ENCODE assay signal across 19 cellular contexts in genomic region chr2:218403810-218404209, GRCh38. TPM values are rescaled to one million over a fixed set of nuclear protein-coding genes. Genes with fewer than 3 reads are reported as not detected.
DNase-seq lines count a peak whose midpoint lies in the region; ATAC-seq and TF ChIP-seq lines count a peak whose summit lies in the region.
"Had no signal": no experiment of that assay in that cellular context is flagged by ENCODE, and none has a peak within 500 bp of the region (broad histone marks: within the 10 kb centered on the region; RNA-seq: fewer than 3 reads in every experiment).

No MANE protein-coding gene starts in this region.

- H3K4me1 Mint-ChIP-seq in endothelial cell (ENCODE audit: unreplicated experiment) (peaks cover 27% of the 10 kb centered on the region), MCF 10A (ENCODE audit: insufficient read depth, unreplicated experiment) (peaks cover 17% of the 10 kb centered on the region)
- peaks cover 73% of the 10 kb centered on the region for H3K4me1 Mint-ChIP-seq in stimulated activated memory B cell treated with anti-CD40 and anti-IgM and Interleukin-4, amounts not matched to agents 10 μg/mL and 1 μg/mL and 100 μg/mL, for 72 hours

- TF ChIP-seq CTCF in NB4 (IDR thresholded peaks at IDR 0.05; ENCODE audit: low read depth, low read length) (no peak), endothelial cell (IDR thresholded peaks at IDR 0.05; ENCODE audit: unreplicated experiment) (no peak), testis (IDR thresholded peaks at IDR 0.05) (no peak), MCF 10A (IDR thresholded peaks at IDR 0.05; ENCODE audit: unreplicated experiment) (no peak)

- BruUV-seq in MCF 10A (replicated peaks; lab: Mats Ljungman, UMichigan) = no TSS peak

- 72 to 81% methylated on average over 7 of the region's 7 CpGs for WGBS in testis, 2 donors

- POLR2A ChIA-PET in MCF 10A (lab: Yijun Ruan, JAX) = interaction anchor here (0.5 to 3.6 kb wide), 3 partner anchors 109 to 133 kb away, joined by 3 to 17 read pairs (median 3); partner anchors contain the start of genes AAMP and PNKD

- H3K4me3 ChIP-seq in NB4 (ENCODE audit: low read depth, low read length) = peak overlapping the region; percentile 21
- no peak overlapping the region for H3K4me3 ChIP-seq in testis
- H3K4me3 ChIP-seq: coronary artery had no signal

- TF ChIP-seq POLR2A in NB4 (IDR thresholded peaks at IDR 0.05; ENCODE audit: extremely low read depth, insufficient read length) = no peak
- TF ChIP-seq POLR2A in testis (IDR thresholded peaks at IDR 0.05) = no peak

- H3K9me3 ChIP-seq in testis = no peaks in the 10 kb centered on the region

- H3K9me3 Mint-ChIP-seq in endothelial cell (ENCODE audit: unreplicated experiment) (no peaks in the 10 kb centered on the region), MCF 10A (ENCODE audit: unreplicated experiment) (no peaks in the 10 kb centered on the region)
- no peaks in the 10 kb centered on the region for H3K9me3 Mint-ChIP-seq in stimulated activated memory B cell treated with anti-CD40 and anti-IgM and Interleukin-4, amounts not matched to agents 10 μg/mL and 1 μg/mL and 100 μg/mL, for 72 hours
- H3K9me3 Mint-ChIP-seq: stimulated activated naive CD8-positive, alpha-beta T cell treated with anti-CD3 and anti-CD28 coated beads, Interleukin-15, amount 100 ng/mL, for 72 hours had no signal

- CTCF ChIA-PET in MCF 10A (lab: Yijun Ruan, JAX) = interaction anchor here (0.6 to 1.0 kb wide), 3 partner anchors 8 to 133 kb away, joined by 3 read pairs; no protein-coding TSS in a partner anchor

- ATAC-seq in Right ventricle myocardium inferior (no peak), HG03571 (IDR thresholded peaks at IDR 0.05; ENCODE audit: unreplicated experiment) (no peak)
- ATAC-seq in stimulated activated memory B cell treated with anti-CD40 and anti-IgM and Interleukin-4, amounts not matched to agents 10 μg/mL and 1 μg/mL and 100 μg/mL, for 72 hours = no peak
- ATAC-seq: esophagus mucosa; left colon; stimulated activated naive CD8-positive, alpha-beta T cell treated with anti-CD3 and anti-CD28 coated beads, Interleukin-15, amount 100 ng/mL, for 72 hours had no signal

- DNase-seq in Right ventricle myocardium inferior (ENCODE audit: missing footprints) (peak; percentile 7), cardiac septum (ENCODE audit: low spot score) (no peak), NB4 (ENCODE audit: low read depth) (no peak), endothelial cell (ENCODE audit: low spot score) (no peak), testis (no peak), MCF 10A (ENCODE audit: unreplicated experiment) (no peak)
- DNase-seq: activated CD4-positive, alpha-beta T cell treated with anti-CD3 and anti-CD28 coated beads for 4 hours; DMS53; hippocampal formation; left colon; NCI-H146; NCI-H2227 treated with DMSO at 0.1 percent for 48 hours; NK-92 treated with Interleukin-12 subunit alpha and Interleukin-12 subunit beta, amount 100 ng/mL, for 24 hours; stimulated activated naive CD8-positive, alpha-beta T cell treated with anti-CD3 and anti-CD28 coated beads, Interleukin-15, amount 100 ng/mL, for 72 hours had no signal

- H3K36me3 Mint-ChIP-seq in endothelial cell (ENCODE audit: low read depth, unreplicated experiment) (peaks cover 10% of the 10 kb centered on the region), MCF 10A (ENCODE audit: insufficient read depth, unreplicated experiment) (peaks cover 58% of the 10 kb centered on the region)
- peaks cover 39% of the 10 kb centered on the region for H3K36me3 Mint-ChIP-seq in stimulated activated memory B cell treated with anti-CD40 and anti-IgM and Interleukin-4, amounts not matched to agents 10 μg/mL and 1 μg/mL and 100 μg/mL, for 72 hours

- intact Hi-C loops in Right ventricle myocardium inferior (cut with DNase I) (no loop called here), cardiac septum (cut with DNase I) (loop anchor here (10.0 kb wide), 1 partner anchor 251 kb away; the partner anchor contains the start of genes BCS1L and ZNF142), testis (cut with DNase I; ENCODE audit: low total_unique reads) (loop anchor here (10.0 kb wide), 1 partner anchor 151 kb away; no protein-coding TSS in a partner anchor), MCF 10A (cut with micrococcal nuclease) (no loop called here)

- no peaks in the 10 kb centered on the region for H3K27me3 ChIP-seq in testis

- H3K4me1 ChIP-seq in testis = peaks cover 37% of the 10 kb centered on the region

- peak overlapping the region; percentile 51 for H3K4me3 Mint-ChIP-seq in endothelial cell (ENCODE audit: unreplicated experiment)
- no peak overlapping the region for H3K4me3 Mint-ChIP-seq in stimulated activated memory B cell treated with anti-CD40 and anti-IgM and Interleukin-4, amounts not matched to agents 10 μg/mL and 1 μg/mL and 100 μg/mL, for 72 hours
- H3K4me3 Mint-ChIP-seq in MCF 10A (ENCODE audit: unreplicated experiment) = no peak overlapping the region

- H3K27me3 Mint-ChIP-seq in endothelial cell (ENCODE audit: unreplicated experiment) (peaks cover 3% of the 10 kb centered on the region), MCF 10A (ENCODE audit: insufficient read depth, unreplicated experiment) (no peaks in the 10 kb centered on the region)
- no peaks in the 10 kb centered on the region for H3K27me3 Mint-ChIP-seq in stimulated activated memory B cell treated with anti-CD40 and anti-IgM and Interleukin-4, amounts not matched to agents 10 μg/mL and 1 μg/mL and 100 μg/mL, for 72 hours

- H3K27ac Mint-ChIP-seq in endothelial cell (ENCODE audit: unreplicated experiment) (no peak overlapping the region), MCF 10A (ENCODE audit: low read depth, unreplicated experiment) (no peak overlapping the region)
- peak overlapping the region; percentile 42 for H3K27ac Mint-ChIP-seq in stimulated activated memory B cell treated with anti-CD40 and anti-IgM and Interleukin-4, amounts not matched to agents 10 μg/mL and 1 μg/mL and 100 μg/mL, for 72 hours
- H3K27ac Mint-ChIP-seq: stimulated activated naive CD8-positive, alpha-beta T cell treated with anti-CD3 and anti-CD28 coated beads, Interleukin-15, amount 100 ng/mL, for 72 hours had no signal

- H3K36me3 ChIP-seq in testis (ENCODE audit: low read depth, missing control alignments) = no peaks in the 10 kb centered on the region

- no peak overlapping the region for H3K27ac ChIP-seq in testis

RNA-seq across cellular contexts. Expression of gene CTDSP1, which starts 4.1 kb away (rescaled TPM):
- total RNA-seq in Right ventricle myocardium inferior = 101 TPM
- 100 TPM for total RNA-seq in cardiac septum
- total RNA-seq in endothelial cell (ENCODE audit: unreplicated experiment) = 106 TPM
- total RNA-seq in testis = 10 to 100 TPM; 60.7 to 87.3 TPM
- polyA plus RNA-seq in testis (ENCODE audit: insufficient read depth, low read depth, low replicate concordance) = 65.2 TPM
- total RNA-seq in MCF 10A (2022) = 71.2 and 72.3 TPM in 2 replicates

RNA-seq across cellular contexts. Expression of gene VIL1, which starts 15.1 kb away (rescaled TPM):
- not detected for total RNA-seq in Right ventricle myocardium inferior
- total RNA-seq in cardiac septum = not detected
- 0.44 TPM for total RNA-seq in endothelial cell (ENCODE audit: unreplicated experiment)
- under 1 TPM; 0.50 to 0.71 TPM for total RNA-seq in testis
- polyA plus RNA-seq in testis (ENCODE audit: insufficient read depth, low read depth, low replicate concordance) = 1.6 TPM
- not detected in 2 replicates for total RNA-seq in MCF 10A (2022)
- total RNA-seq: astrocyte, esophagus mucosa had no signal

RNA-seq across cellular contexts. Expression of gene SLC11A1, which starts 21.7 kb away (rescaled TPM):
- total RNA-seq in Right ventricle myocardium inferior (5.4 TPM), cardiac septum (6.4 TPM), endothelial cell (ENCODE audit: unreplicated experiment) (not detected), testis (10 to 100 TPM; 12.7 to 32.3 TPM), MCF 10A (2022) (0.09 and 0.32 TPM in 2 replicates)
- 2.8 TPM for polyA plus RNA-seq in testis (ENCODE audit: insufficient read depth, low read depth, low replicate concordance)
- total RNA-seq: astrocyte had no signal

RNA-seq across cellular contexts. Expression of gene CATIP, which starts 47.2 kb away (rescaled TPM):
- not detected for total RNA-seq in Right ventricle myocardium inferior
- not detected for total RNA-seq in cardiac septum
- total RNA-seq in endothelial cell (ENCODE audit: unreplicated experiment) = not detected
- 1 to 10 TPM; 2.0 to 5.7 TPM for total RNA-seq in testis
- polyA plus RNA-seq in testis (ENCODE audit: insufficient read depth, low read depth, low replicate concordance) = 19.6 TPM
- not detected in 2 replicates for total RNA-seq in MCF 10A (2022)
- total RNA-seq: esophagus mucosa, left colon had no signal

Comparison
In these comparisons a context has a peak if more than half of its experiments do, and no peak if none do; other contexts are left out.
1. intact Hi-C loops: an anchor here in cardiac septum (10.0 kb wide) and testis (10.0 kb wide); none called in Right ventricle myocardium inferior and MCF 10A.